In the genomic region with DNA sequence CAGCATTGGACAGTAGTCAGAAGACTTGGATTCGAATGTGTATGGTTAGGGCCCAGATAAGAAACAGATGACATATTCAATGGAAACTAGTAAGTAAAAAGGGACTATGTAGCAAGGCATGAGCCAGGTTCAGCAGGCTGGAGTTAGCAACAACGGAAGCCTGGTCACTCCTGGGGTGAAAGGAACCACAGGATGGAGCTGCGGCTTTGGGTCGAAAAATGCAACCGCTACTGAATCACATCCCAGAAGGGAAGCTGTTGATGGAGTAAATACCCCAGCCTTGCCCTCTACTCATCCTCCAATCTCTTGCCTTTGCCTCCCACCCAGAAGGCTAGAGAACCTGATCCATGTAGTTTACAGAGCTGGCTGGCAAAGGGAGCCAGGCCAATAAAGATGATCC, we compare ENCODE assay signal across 12 cellular contexts. TPM values are rescaled to one million over a fixed set of nuclear protein-coding genes. Genes with fewer than 3 reads are reported as not detected.
DNase-seq lines count a peak whose midpoint lies in the region; ATAC-seq, FAIRE-seq and TF ChIP-seq lines count a peak whose summit lies in the region.
"Had no signal": no experiment of that assay in that cellular context is flagged by ENCODE, and none has a peak within 500 bp of the region (broad histone marks: within the 10 kb centered on the region; RNA-seq: fewer than 3 reads in every experiment).

No MANE protein-coding gene starts in this region.

- intact Hi-C loops in stomach (cut with DNase I; ENCODE audit: low total_unique reads) = no loop called here

- ATAC-seq in GM23338 = no peak
- ATAC-seq: gastroesophageal sphincter had no signal

- H3K27me3 Mint-ChIP-seq in GM23338 (ENCODE audit: insufficient read depth, low read depth, poor library complexity) (peaks cover 1% of the 10 kb centered on the region), type B pancreatic cell (peaks cover 5% of the 10 kb centered on the region)
- peaks cover 10% of the 10 kb centered on the region for H3K27me3 Mint-ChIP-seq in T-helper 2 cell treated with Interferon-gamma antibody and Interleukin-4, amounts not matched to agents 5 μg/mL and 100 μg/mL, for 36 hours (ENCODE audit: low read depth)

- H3K36me3 ChIP-seq in GM23338 (ENCODE audit: insufficient read depth) = no peaks in the 10 kb centered on the region
- H3K36me3 ChIP-seq in neutrophil = no peaks in the 10 kb centered on the region
- H3K36me3 ChIP-seq in stomach = no peaks in the 10 kb centered on the region
- H3K36me3 ChIP-seq: gastroesophageal sphincter had no signal

- DNase-seq in GF-D8 (lab: John Stamatoyannopoulos, UW) (peak; percentile 38), GM23338 (ENCODE audit: low spot score) (peak; percentile 2), A172 (ENCODE audit: low spot score) (no peak), stomach (no peak), urothelium cell line (ENCODE audit: low spot score) (no peak), type B pancreatic cell (ENCODE audit: extremely low spot score, unreplicated experiment) (no peak)
- DNase-seq in T-helper 2 cell treated with Interferon-gamma antibody and Interleukin-4, amounts not matched to agents 5 μg/mL and 100 μg/mL, for 36 hours (ENCODE audit: low spot score) = peak; percentile 81
- DNase-seq: central memory CD4-positive, alpha-beta T cell; GM23248; NCI-H446 had no signal

- H4K20me1 ChIP-seq in GM23338 (replicated peaks; ENCODE audit: insufficient read depth) = no peaks in the 10 kb centered on the region

- H2AFZ ChIP-seq in GM23338 = peak overlapping the region; percentile 52
- H2AFZ ChIP-seq: GM23248 had no signal

- H3K36me3 Mint-ChIP-seq in GM23338 (ENCODE audit: low read depth) = no peaks in the 10 kb centered on the region
- no peaks in the 10 kb centered on the region for H3K36me3 Mint-ChIP-seq in T-helper 2 cell treated with Interferon-gamma antibody and Interleukin-4, amounts not matched to agents 5 μg/mL and 100 μg/mL, for 36 hours (ENCODE audit: low read depth)
- H3K36me3 Mint-ChIP-seq in type B pancreatic cell = no peaks in the 10 kb centered on the region

- no peak overlapping the region for H3K4me2 ChIP-seq in GM23338

- TF ChIP-seq EP300 in stomach (IDR thresholded peaks at IDR 0.05) = no peak

- peak in 1 of 2 experiments; percentile 38; a peak in 1 of 4 replicates for TF ChIP-seq CTCF in GM23338 (conservative IDR thresholded peaks at IDR 0.05; ENCODE audit: low read depth in 2 of 2)
- no peak for TF ChIP-seq CTCF in neutrophil (IDR thresholded peaks at IDR 0.05)
- no peak for TF ChIP-seq CTCF in stomach (IDR thresholded peaks at IDR 0.05)
- no peak for TF ChIP-seq CTCF in type B pancreatic cell (conservative IDR thresholded peaks at IDR 0.05)

- FAIRE-seq in urothelium cell line (lab: Jason Lieb, UNC) = no peak

- H3K27ac ChIP-seq in GM23338 (ENCODE audit: low read depth) (no peak overlapping the region), neutrophil (peak overlapping the region; percentile 46), stomach (no peak overlapping the region)
- H3K27ac ChIP-seq: gastroesophageal sphincter, GM23248 had no signal

- H3K9me3 ChIP-seq in neutrophil (no peaks in the 10 kb centered on the region), stomach (no peaks in the 10 kb centered on the region)

- no peaks in the 10 kb centered on the region for H3F3A ChIP-seq in GM23338 (replicated peaks; ENCODE audit: low read depth)

- H3K4me3 Mint-ChIP-seq in GM23338 = no peak overlapping the region
- peak overlapping the region; percentile 49 for H3K4me3 Mint-ChIP-seq in T-helper 2 cell treated with Interferon-gamma antibody and Interleukin-4, amounts not matched to agents 5 μg/mL and 100 μg/mL, for 36 hours
- no peak overlapping the region for H3K4me3 Mint-ChIP-seq in type B pancreatic cell

- H3K4me1 ChIP-seq in GM23338 (ENCODE audit: insufficient read depth) (no peaks in the 10 kb centered on the region), neutrophil (ENCODE audit: control insufficient read depth in 1 of 2, insufficient read depth in 1 of 2, low read depth in 1 of 2, low read length in 1 of 2) (peaks cover 19 to 23% of the 10 kb centered on the region in 2 experiments), stomach (no peaks in the 10 kb centered on the region)

- H3K9me2 ChIP-seq in GM23338 (ENCODE audit: insufficient read depth) = no peaks in the 10 kb centered on the region

- H3K27ac Mint-ChIP-seq in GM23338 = no peak overlapping the region
- peak overlapping the region; percentile 24 for H3K27ac Mint-ChIP-seq in T-helper 2 cell treated with Interferon-gamma antibody and Interleukin-4, amounts not matched to agents 5 μg/mL and 100 μg/mL, for 36 hours
- no peak overlapping the region for H3K27ac Mint-ChIP-seq in type B pancreatic cell

- no peaks in the 10 kb centered on the region for H3K9me3 Mint-ChIP-seq in GM23338
- peaks cover 3% of the 10 kb centered on the region for H3K9me3 Mint-ChIP-seq in T-helper 2 cell treated with Interferon-gamma antibody and Interleukin-4, amounts not matched to agents 5 μg/mL and 100 μg/mL, for 36 hours
- H3K9me3 Mint-ChIP-seq in type B pancreatic cell = no peaks in the 10 kb centered on the region

- H3K4me1 Mint-ChIP-seq in GM23338 = no peaks in the 10 kb centered on the region; the same call in 2 of the 3 replicates
- H3K4me1 Mint-ChIP-seq in T-helper 2 cell treated with Interferon-gamma antibody and Interleukin-4, amounts not matched to agents 5 μg/mL and 100 μg/mL, for 36 hours (ENCODE audit: low read depth) = peaks cover 61% of the 10 kb centered on the region
- H3K4me1 Mint-ChIP-seq in type B pancreatic cell (ENCODE audit: unreplicated experiment) = no peaks in the 10 kb centered on the region

- no peak overlapping the region for H3K4me3 ChIP-seq in GM23338
- no peak overlapping the region for H3K4me3 ChIP-seq in neutrophil (ENCODE audit: low read depth in 1 of 2, low read length in 1 of 2)
- no peak overlapping the region for H3K4me3 ChIP-seq in stomach
- H3K4me3 ChIP-seq: gastroesophageal sphincter, GM23248 had no signal

- WGBS in stomach, 5 donors = 53 to 82% (median 76%) methylated on average over 5 of the region's 5 CpGs

- H3K79me2 ChIP-seq in GM23338 (replicated peaks; ENCODE audit: insufficient read depth) = no peaks in the 10 kb centered on the region

- no peak for TF ChIP-seq POLR2A in stomach (IDR thresholded peaks at IDR 0.05)

- no peaks in the 10 kb centered on the region for H3K27me3 ChIP-seq in GM23338 (ENCODE audit: insufficient read depth)
- H3K27me3 ChIP-seq in neutrophil = peaks cover 71% of the 10 kb centered on the region
- H3K27me3 ChIP-seq in stomach = no peaks in the 10 kb centered on the region
- H3K27me3 ChIP-seq: gastroesophageal sphincter had no signal

TF ChIP-seq in GM23338, 12 proteins besides CTCF, POLR2A, EP300 and RAD21 (continues in another document):
- TF ChIP-seq NANOG (IDR thresholded peaks at IDR 0.05; ENCODE audit: borderline replicate concordance) = no peak
- no peak for TF ChIP-seq ZNF331 (CRISPR knock-in tag; IDR thresholded peaks at IDR 0.05; ENCODE audit: low read depth)
- TF ChIP-seq REST (IDR thresholded peaks at IDR 0.05; ENCODE audit: unreplicated experiment) = no peak
- TF ChIP-seq JUNB (IDR thresholded peaks at IDR 0.05; ENCODE audit: unreplicated experiment) = no peak

RNA-seq across cellular contexts. Expression of gene EGR2, which starts 37.5 kb away (rescaled TPM):
- 2.1 and 2.3 TPM in 2 replicates for total RNA-seq in GM23338 (2014; rRNA removed; shearing (Covaris generic))
- 3.5 and 3.7 TPM in 2 replicates for polyA plus RNA-seq in GM23338 (2016; fragmentation: Nextera tagmentation; extraction: Ambion mirVana)
- total RNA-seq in A172 (2014; rRNA removed; shearing (Covaris generic)) = 0.09 and 0.19 TPM in 2 replicates
- 1 to 10 TPM in 1 of 5 donors, under 1 TPM in 1, not detected in 3; 0.73 to 5.8 TPM for total RNA-seq in stomach
- polyA plus RNA-seq in stomach = 1 to 10 TPM in 2 of 3 donors, under 1 TPM in 1; 0.46 to 1.2 (median 1.2) TPM
- total RNA-seq in type B pancreatic cell (ENCODE audit: low replicate concordance) = 17.6 and 26.7 TPM in 2 replicates

RNA-seq across cellular contexts. Expression of gene ADO, which starts 49.2 kb away (rescaled TPM):
- total RNA-seq in GM23338 (2014; rRNA removed; shearing (Covaris generic)) = 47.8 and 48.3 TPM in 2 replicates
- polyA plus RNA-seq in GM23338 (2016; fragmentation: Nextera tagmentation; extraction: Ambion mirVana) (12.6 TPM in 2 replicates), stomach (1 to 10 TPM; 6.1 to 9.6 (median 9.4) TPM)
- 28.5 and 32.3 TPM in 2 replicates for total RNA-seq in A172 (2014; rRNA removed; shearing (Covaris generic))
- total RNA-seq in stomach (10 to 100 TPM in 4 of 5 donors, 1 to 10 TPM in 1; 1.8 to 25.4 (median 18.2) TPM), type B pancreatic cell (ENCODE audit: low replicate concordance) (15.7 and 27.5 TPM in 2 replicates)

Comparison
In these comparisons a context has a peak if more than half of its experiments do, and no peak if none do; other contexts are left out.
1. DNase-seq: peak in GF-D8 (single experiment), GM23338 (single experiment) and T-helper 2 cell treated with Interferon-gamma antibody and Interleukin-4, amounts not matched to agents 5 μg/mL and 100 μg/mL, for 36 hours (single experiment); none in A172 (single experiment), stomach (single experiment), urothelium cell line (single experiment) and type B pancreatic cell (single experiment).